ENCODE assay signal across 13 cellular contexts in the genomic region with DNA sequence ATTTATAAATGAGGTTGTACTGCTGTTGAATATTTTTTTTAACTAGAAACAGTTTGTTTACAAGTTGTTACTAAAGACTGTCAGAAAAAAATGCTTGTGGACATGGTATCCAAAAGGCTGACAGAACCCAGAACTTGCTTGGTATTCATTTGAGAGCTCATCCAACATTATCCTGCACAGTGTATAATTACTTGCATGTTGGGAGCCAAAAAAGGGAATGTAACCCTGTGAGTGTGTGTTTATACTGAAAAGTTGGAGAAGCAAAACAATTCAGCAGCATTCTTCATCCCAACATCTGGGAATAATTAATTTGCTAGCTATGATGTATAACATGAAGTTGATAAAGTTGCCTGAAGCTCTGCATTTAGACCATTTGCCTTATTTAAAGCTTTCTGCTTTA. TPM values are rescaled to one million over a fixed set of nuclear protein-coding genes. Genes with fewer than 3 reads are reported as not detected.
DNase-seq lines count a peak whose midpoint lies in the region; ATAC-seq and TF ChIP-seq lines count a peak whose summit lies in the region.
"Had no signal": no experiment of that assay in that cellular context is flagged by ENCODE, and none has a peak within 500 bp of the region (broad histone marks: within the 10 kb centered on the region; RNA-seq: fewer than 3 reads in every experiment).

No MANE protein-coding gene starts in this region.

- peak; percentile 71 for ATAC-seq in Right ventricle myocardium superior (ENCODE audit: poor library complexity)
- ATAC-seq: activated T-cell treated with anti-CD3 and anti-CD28 coated beads, Interleukin-2, amount 50 U/mL, for 4 hours had no signal

- no peak overlapping the region for H3K9ac ChIP-seq in fibroblast of lung (ENCODE audit: insufficient read depth, low read length)
- H3K9ac ChIP-seq: KMS-11 had no signal

- no peak overlapping the region for H3K4me2 ChIP-seq in fibroblast of lung (ENCODE audit: extremely low read depth, insufficient read depth, low read length)
- H3K4me2 ChIP-seq: KMS-11, PC-9 had no signal

- H3K4me3 Mint-ChIP-seq in nephron = no peak overlapping the region
- no peak overlapping the region for H3K4me3 Mint-ChIP-seq in T-helper 2 cell treated with Interferon-gamma antibody and Interleukin-4, amounts not matched to agents 5 μg/mL and 100 μg/mL, for 36 hours
- H3K4me3 Mint-ChIP-seq: activated T-cell treated with anti-CD3 and anti-CD28 coated beads, Interleukin-2, amount 50 U/mL, for 4 hours had no signal

- H4K20me1 ChIP-seq in fibroblast of lung (ENCODE audit: control insufficient read depth, extremely low read depth, insufficient read depth, low read length) = no peaks in the 10 kb centered on the region

- TF ChIP-seq CTCF in right atrium auricular region (IDR thresholded peaks at IDR 0.05) (no peak), fibroblast of lung (conservative IDR thresholded peaks at IDR 0.05 in 1 of 2, IDR thresholded peaks at IDR 0.05 in 1 of 2; ENCODE audit: low read depth in 1 of 2, low read length in 2 of 2) (no peak), nephron (IDR thresholded peaks at IDR 0.05; ENCODE audit: unreplicated experiment in 3 of 3) (no peak), GM20000 (IDR thresholded peaks at IDR 0.05; ENCODE audit: extremely low read depth, missing control alignments) (no peak)

- intact Hi-C loops in Right ventricle myocardium superior (cut with DNase I) = no loop called here

- no peaks in the 10 kb centered on the region for H3K36me3 Mint-ChIP-seq in nephron (ENCODE audit: low read depth)
- H3K36me3 Mint-ChIP-seq in T-helper 2 cell treated with Interferon-gamma antibody and Interleukin-4, amounts not matched to agents 5 μg/mL and 100 μg/mL, for 36 hours (ENCODE audit: low read depth) = no peaks in the 10 kb centered on the region

- H3K27ac Mint-ChIP-seq in nephron = peak overlapping the region; percentile 87 to 98 (median 94)
- no peak overlapping the region for H3K27ac Mint-ChIP-seq in T-helper 2 cell treated with Interferon-gamma antibody and Interleukin-4, amounts not matched to agents 5 μg/mL and 100 μg/mL, for 36 hours

- no peaks in the 10 kb centered on the region for H3K9me3 Mint-ChIP-seq in nephron
- H3K9me3 Mint-ChIP-seq in T-helper 2 cell treated with Interferon-gamma antibody and Interleukin-4, amounts not matched to agents 5 μg/mL and 100 μg/mL, for 36 hours = no peaks in the 10 kb centered on the region
- H3K9me3 Mint-ChIP-seq: activated T-cell treated with anti-CD3 and anti-CD28 coated beads, Interleukin-2, amount 50 U/mL, for 4 hours had no signal

- H3K27ac ChIP-seq in right atrium auricular region (no peak overlapping the region), fibroblast of lung (ENCODE audit: insufficient read depth, low read length) (peak overlapping the region; percentile 48)
- H3K27ac ChIP-seq: KMS-11, PC-9, VCaP had no signal

- H3K27me3 ChIP-seq in right atrium auricular region = no peaks in the 10 kb centered on the region
- H3K27me3 ChIP-seq in fibroblast of lung (ENCODE audit: control insufficient read depth, insufficient read depth, low read length) = no peaks in the 10 kb centered on the region

- H3K4me1 ChIP-seq in right atrium auricular region (peaks cover 0 to 21% of the 10 kb centered on the region in 2 donors), fibroblast of lung (ENCODE audit: control insufficient read depth, extremely low read depth, insufficient read depth, low read length) (peaks cover 24% of the 10 kb centered on the region)

- H3K4me3 ChIP-seq in right atrium auricular region (no peak overlapping the region), fibroblast of lung (replicated peaks in 1 of 4; ENCODE audit: control extremely low read depth in 1 of 4, insufficient read depth in 1 of 4, low read depth in 3 of 4, low read length in 4 of 4) (no peak overlapping the region)
- H3K4me3 ChIP-seq: PC-9 had no signal

- H3K79me2 ChIP-seq in fibroblast of lung (ENCODE audit: control insufficient read depth, insufficient read depth, low read length) = no peaks in the 10 kb centered on the region

- H3K9me3 ChIP-seq in right atrium auricular region = no peaks in the 10 kb centered on the region
- no peaks in the 10 kb centered on the region for H3K9me3 ChIP-seq in fibroblast of lung (ENCODE audit: control insufficient read depth, insufficient read depth, low read depth, low read length)

- peaks cover 53% of the 10 kb centered on the region for H3K4me1 Mint-ChIP-seq in nephron
- no peaks in the 10 kb centered on the region for H3K4me1 Mint-ChIP-seq in T-helper 2 cell treated with Interferon-gamma antibody and Interleukin-4, amounts not matched to agents 5 μg/mL and 100 μg/mL, for 36 hours (ENCODE audit: low read depth)

- H3K36me3 ChIP-seq in right atrium auricular region (no peaks in the 10 kb centered on the region), fibroblast of lung (ENCODE audit: control insufficient read depth, insufficient read depth, low read length) (no peaks in the 10 kb centered on the region)

- DNase-seq in Right ventricle myocardium superior (no peak), right atrium auricular region (ENCODE audit: low spot score) (no peak), fibroblast of lung (ENCODE audit: low read depth in 2 of 2) (peak; percentile 87 to 97), GM20000 (ENCODE audit: low spot score) (no peak), RPMI8226 (no peak)
- DNase-seq in T-helper 2 cell treated with Interferon-gamma antibody and Interleukin-4, amounts not matched to agents 5 μg/mL and 100 μg/mL, for 36 hours (ENCODE audit: low spot score) = no peak
- no peak for DNase-seq in activated naive CD4-positive, alpha-beta T cell (lab: John Stamatoyannopoulos, UW)
- DNase-seq: activated T-cell treated with anti-CD3 and anti-CD28 coated beads, Interleukin-2, amount 50 U/mL, for 4 hours; glutamatergic neuron had no signal

- no peaks in the 10 kb centered on the region for H3K27me3 Mint-ChIP-seq in nephron (ENCODE audit: low read depth)
- peaks cover 4% of the 10 kb centered on the region for H3K27me3 Mint-ChIP-seq in T-helper 2 cell treated with Interferon-gamma antibody and Interleukin-4, amounts not matched to agents 5 μg/mL and 100 μg/mL, for 36 hours (ENCODE audit: low read depth)

- no peak overlapping the region for H2AFZ ChIP-seq in fibroblast of lung (ENCODE audit: low read length)
- H2AFZ ChIP-seq: PC-9 had no signal

RNA-seq across cellular contexts. Expression of a gene that starts 42.1 kb away (rescaled TPM):
- total RNA-seq in Right ventricle myocardium superior (26.1 TPM), right atrium auricular region (10 to 100 TPM; 22.4 to 22.9 TPM), fibroblast of lung (126 and 129 TPM in 2 replicates)
- polyA plus RNA-seq in fibroblast of lung = 144 and 191 TPM in 2 replicates
- polyA plus RNA-seq in fibroblast of lung (2012) = 88.9 and 108 TPM in 2 replicates
- 31.2 and 42.8 TPM in 2 replicates for polyA minus RNA-seq in fibroblast of lung (ENCODE audit: low replicate concordance)

Comparison
In these comparisons a context has a peak if more than half of its experiments do, and no peak if none do; other contexts are left out.
1. DNase-seq: peak in fibroblast of lung (2 of 2); none in Right ventricle myocardium superior (single experiment), right atrium auricular region (single experiment), GM20000 (single experiment), RPMI8226 (single experiment), T-helper 2 cell treated with Interferon-gamma antibody and Interleukin-4, amounts not matched to agents 5 μg/mL and 100 μg/mL, for 36 hours (single experiment) and activated naive CD4-positive, alpha-beta T cell (0 of 4).